In the genomic region with DNA sequence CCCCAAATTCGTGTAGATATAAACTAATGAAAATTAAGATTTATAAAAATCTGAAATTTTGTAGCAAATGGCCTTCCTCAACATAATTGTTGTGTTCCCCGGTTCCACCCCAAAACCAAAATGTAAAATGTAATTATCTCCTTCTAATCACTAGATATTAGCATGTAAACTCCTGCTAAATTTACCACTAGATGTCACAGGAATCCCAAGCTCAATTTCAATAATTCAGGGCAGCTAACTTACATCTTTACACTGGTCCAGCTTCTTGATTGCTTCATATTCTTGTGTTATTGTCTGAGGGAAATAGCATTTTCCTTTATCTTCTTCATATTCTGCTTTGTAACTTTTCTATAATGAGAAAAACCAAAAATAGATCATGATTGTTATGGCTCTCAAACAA, we compare ENCODE assay signal across 18 cellular contexts. TPM values are rescaled to one million over a fixed set of nuclear protein-coding genes. Genes with fewer than 3 reads are reported as not detected.
DNase-seq lines count a peak whose midpoint lies in the region; ATAC-seq and TF ChIP-seq lines count a peak whose summit lies in the region.
"Had no signal": no experiment of that assay in that cellular context is flagged by ENCODE, and none has a peak within 500 bp of the region (broad histone marks: within the 10 kb centered on the region; RNA-seq: fewer than 3 reads in every experiment).

No MANE protein-coding gene starts in this region.

- H3K27ac Mint-ChIP-seq in chondrocyte (ENCODE audit: unreplicated experiment): no peak overlapping the region
- H3K27ac Mint-ChIP-seq: CD14-positive monocyte, HFFc6 had no signal

- peaks cover 2% of the 10 kb centered on the region for H3K27me3 Mint-ChIP-seq in chondrocyte (ENCODE audit: low read depth)

- 62 to 71% (median 67%) methylated on average over 2 of the region's 2 CpGs for WGBS in psoas muscle, 3 donors

- H3K4me1 ChIP-seq in psoas muscle: peaks cover 33% of the 10 kb centered on the region

- no peaks in the 10 kb centered on the region for H3K36me3 ChIP-seq in GM06990 (ENCODE audit: control insufficient read depth, insufficient read depth, low read length)
- H3K36me3 ChIP-seq in psoas muscle (ENCODE audit: insufficient read depth in 1 of 2, low read depth in 1 of 2): peaks cover 0 to 100% of the 10 kb centered on the region in 2 donors
- H3K36me3 ChIP-seq: MG63 had no signal

- ATAC-seq in psoas muscle (no peak), HG03342 (IDR thresholded peaks at IDR 0.05; ENCODE audit: unreplicated experiment) (no peak)
- ATAC-seq: SK-N-SH treated with all-trans-retinoic acid at 6 μM for 48 hours had no signal

- H3K36me3 Mint-ChIP-seq in chondrocyte (ENCODE audit: low read depth): no peaks in the 10 kb centered on the region
- H3K36me3 Mint-ChIP-seq: CD14-positive monocyte had no signal

- TF ChIP-seq CTCF in GM06990 (IDR thresholded peaks at IDR 0.05; ENCODE audit: insufficient read depth, low read length, poor library complexity, severe bottlenecking) (peak; percentile 13), LNCaP clone FGC (IDR thresholded peaks at IDR 0.05; ENCODE audit: control insufficient read depth, extremely low read depth, insufficient read depth) (0 out of 2 replicates have a peak, but pooled peaks have one; percentile 8), chondrocyte (IDR thresholded peaks at IDR 0.05) (peak; percentile 37), psoas muscle (IDR thresholded peaks at IDR 0.05) (no peak)

- no peak overlapping the region for H3K4me3 Mint-ChIP-seq in chondrocyte (ENCODE audit: unreplicated experiment)
- H3K4me3 Mint-ChIP-seq: CD14-positive monocyte, HFFc6 had no signal

- peak overlapping the region; percentile 51 for H3K27ac ChIP-seq in psoas muscle

- H3K27me3 ChIP-seq in GM06990 (replicated peaks; ENCODE audit: control insufficient read depth, insufficient read depth, low read length) (no peaks in the 10 kb centered on the region), psoas muscle (ENCODE audit: insufficient read depth in 3 of 3, low read length in 2 of 3) (no peaks in the 10 kb centered on the region)
- H3K27me3 ChIP-seq: MG63 had no signal

- no peaks in the 10 kb centered on the region for H3K9me3 Mint-ChIP-seq in chondrocyte (ENCODE audit: low read depth)
- H3K9me3 Mint-ChIP-seq: CD14-positive monocyte, HFFc6 had no signal

- no peak overlapping the region for H3K4me3 ChIP-seq in GM06990 (replicated peaks; ENCODE audit: low read depth, low read length)
- no peak overlapping the region for H3K4me3 ChIP-seq in LNCaP clone FGC (ENCODE audit: low read depth, low read length)
- no peak overlapping the region for H3K4me3 ChIP-seq in psoas muscle
- H3K4me3 ChIP-seq: MG63 had no signal

- no peaks in the 10 kb centered on the region for H3K9me3 ChIP-seq in psoas muscle
- H3K9me3 ChIP-seq: MG63 had no signal

- DNase-seq in GM06990 (ENCODE audit: extremely low read depth, insufficient read length) (no peak), LNCaP clone FGC (ENCODE audit: low read depth) (no peak), chondrocyte (ENCODE audit: low spot score) (no peak), psoas muscle (no peak), RKO (ENCODE audit: low spot score) (no peak), mesenteric fat pad (ENCODE audit: low spot score) (no peak)
- DNase-seq: AML-193, COR-L47, DMS53, HFFc6, MG63, NCI-H1092, NCI-H146, NCI-H510A treated with DMSO at 0.1 percent for 48 hours, SHP77 had no signal

- intact Hi-C loops in psoas muscle (cut with DNase I): no loop called here

- H3K4me1 Mint-ChIP-seq in chondrocyte (ENCODE audit: low read depth): no peaks in the 10 kb centered on the region
- H3K4me1 Mint-ChIP-seq: CD14-positive monocyte had no signal

RNA-seq across cellular contexts. Expression of gene NEB, which starts 42.7 kb away (rescaled TPM):
- 1.0 to 2.2 TPM (median 2.2 TPM) in 3 replicates for total RNA-seq in chondrocyte
- 1,000 to 10,000 TPM; 2,020 to 7,790 (median 5,587) TPM for total RNA-seq in psoas muscle
- 1,000 to 10,000 TPM in 2 of 3 donors, 100 to 1,000 TPM in 1; 796 to 1,696 (median 1,565) TPM for polyA plus RNA-seq in psoas muscle
- total RNA-seq in mesenteric fat pad: 0.64 TPM
- polyA plus RNA-seq: CD14-positive monocyte had no signal

Comparison
In these comparisons a context has a peak if more than half of its experiments do, and no peak if none do; other contexts are left out.
1. RNA of gene NEB, which starts 42.7 kb away (total RNA-seq): 2,020 to 7,790 TPM in psoas muscle; 1.0 to 2.2 TPM in chondrocyte and 0.64 TPM in mesenteric fat pad (single experiment); every median in the first group is over 100 times any median in the second.